1 cellular context compared by ENCODE assay signal in the genomic region with DNA sequence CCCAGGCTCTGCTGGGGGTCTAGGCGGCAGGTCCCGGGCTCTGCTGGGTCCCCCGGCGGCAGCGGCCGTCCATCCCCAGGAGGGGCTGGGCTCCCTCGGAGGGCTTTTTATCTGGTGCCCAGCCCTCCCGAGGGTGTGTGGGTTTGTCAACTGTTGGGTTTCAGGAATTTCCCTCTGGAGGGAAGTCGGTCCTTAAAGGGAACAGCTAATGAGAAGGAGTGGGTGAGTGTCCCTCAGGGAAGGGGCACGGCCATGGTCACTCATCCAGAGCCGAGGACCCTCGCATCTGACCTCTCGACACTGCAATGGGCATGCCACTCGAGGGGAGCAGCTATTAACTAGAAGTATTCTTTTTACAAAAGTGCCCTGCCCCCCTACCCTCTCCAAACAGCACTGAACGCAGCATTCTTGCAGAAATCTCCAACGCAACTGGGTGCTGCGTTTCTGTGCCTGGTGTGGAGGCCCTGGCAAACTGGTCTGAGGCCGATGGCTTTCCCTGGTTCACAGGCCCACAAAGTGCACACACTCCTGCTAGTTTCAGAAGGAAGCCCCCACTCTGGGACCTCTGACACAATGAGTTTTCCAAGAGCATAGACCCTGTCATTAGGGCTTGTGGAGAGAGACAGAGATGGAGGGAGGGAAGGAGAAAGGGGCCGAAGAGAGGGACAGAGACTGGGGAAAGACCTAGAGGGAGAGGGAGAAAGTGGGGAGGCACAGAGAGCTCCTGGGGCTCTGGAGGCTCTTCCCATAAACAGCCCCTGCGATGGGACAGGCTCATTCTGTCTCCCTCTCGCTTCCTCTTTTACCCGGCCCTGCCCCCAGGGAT.
TF ChIP-seq lines count a peak whose summit lies in the region.

No MANE protein-coding gene starts in this region.

TF ChIP-seq in GM23338, 12 proteins besides CTCF, POLR2A, EP300 and RAD21 (continued from another document):
- TF ChIP-seq, protein P1, sequence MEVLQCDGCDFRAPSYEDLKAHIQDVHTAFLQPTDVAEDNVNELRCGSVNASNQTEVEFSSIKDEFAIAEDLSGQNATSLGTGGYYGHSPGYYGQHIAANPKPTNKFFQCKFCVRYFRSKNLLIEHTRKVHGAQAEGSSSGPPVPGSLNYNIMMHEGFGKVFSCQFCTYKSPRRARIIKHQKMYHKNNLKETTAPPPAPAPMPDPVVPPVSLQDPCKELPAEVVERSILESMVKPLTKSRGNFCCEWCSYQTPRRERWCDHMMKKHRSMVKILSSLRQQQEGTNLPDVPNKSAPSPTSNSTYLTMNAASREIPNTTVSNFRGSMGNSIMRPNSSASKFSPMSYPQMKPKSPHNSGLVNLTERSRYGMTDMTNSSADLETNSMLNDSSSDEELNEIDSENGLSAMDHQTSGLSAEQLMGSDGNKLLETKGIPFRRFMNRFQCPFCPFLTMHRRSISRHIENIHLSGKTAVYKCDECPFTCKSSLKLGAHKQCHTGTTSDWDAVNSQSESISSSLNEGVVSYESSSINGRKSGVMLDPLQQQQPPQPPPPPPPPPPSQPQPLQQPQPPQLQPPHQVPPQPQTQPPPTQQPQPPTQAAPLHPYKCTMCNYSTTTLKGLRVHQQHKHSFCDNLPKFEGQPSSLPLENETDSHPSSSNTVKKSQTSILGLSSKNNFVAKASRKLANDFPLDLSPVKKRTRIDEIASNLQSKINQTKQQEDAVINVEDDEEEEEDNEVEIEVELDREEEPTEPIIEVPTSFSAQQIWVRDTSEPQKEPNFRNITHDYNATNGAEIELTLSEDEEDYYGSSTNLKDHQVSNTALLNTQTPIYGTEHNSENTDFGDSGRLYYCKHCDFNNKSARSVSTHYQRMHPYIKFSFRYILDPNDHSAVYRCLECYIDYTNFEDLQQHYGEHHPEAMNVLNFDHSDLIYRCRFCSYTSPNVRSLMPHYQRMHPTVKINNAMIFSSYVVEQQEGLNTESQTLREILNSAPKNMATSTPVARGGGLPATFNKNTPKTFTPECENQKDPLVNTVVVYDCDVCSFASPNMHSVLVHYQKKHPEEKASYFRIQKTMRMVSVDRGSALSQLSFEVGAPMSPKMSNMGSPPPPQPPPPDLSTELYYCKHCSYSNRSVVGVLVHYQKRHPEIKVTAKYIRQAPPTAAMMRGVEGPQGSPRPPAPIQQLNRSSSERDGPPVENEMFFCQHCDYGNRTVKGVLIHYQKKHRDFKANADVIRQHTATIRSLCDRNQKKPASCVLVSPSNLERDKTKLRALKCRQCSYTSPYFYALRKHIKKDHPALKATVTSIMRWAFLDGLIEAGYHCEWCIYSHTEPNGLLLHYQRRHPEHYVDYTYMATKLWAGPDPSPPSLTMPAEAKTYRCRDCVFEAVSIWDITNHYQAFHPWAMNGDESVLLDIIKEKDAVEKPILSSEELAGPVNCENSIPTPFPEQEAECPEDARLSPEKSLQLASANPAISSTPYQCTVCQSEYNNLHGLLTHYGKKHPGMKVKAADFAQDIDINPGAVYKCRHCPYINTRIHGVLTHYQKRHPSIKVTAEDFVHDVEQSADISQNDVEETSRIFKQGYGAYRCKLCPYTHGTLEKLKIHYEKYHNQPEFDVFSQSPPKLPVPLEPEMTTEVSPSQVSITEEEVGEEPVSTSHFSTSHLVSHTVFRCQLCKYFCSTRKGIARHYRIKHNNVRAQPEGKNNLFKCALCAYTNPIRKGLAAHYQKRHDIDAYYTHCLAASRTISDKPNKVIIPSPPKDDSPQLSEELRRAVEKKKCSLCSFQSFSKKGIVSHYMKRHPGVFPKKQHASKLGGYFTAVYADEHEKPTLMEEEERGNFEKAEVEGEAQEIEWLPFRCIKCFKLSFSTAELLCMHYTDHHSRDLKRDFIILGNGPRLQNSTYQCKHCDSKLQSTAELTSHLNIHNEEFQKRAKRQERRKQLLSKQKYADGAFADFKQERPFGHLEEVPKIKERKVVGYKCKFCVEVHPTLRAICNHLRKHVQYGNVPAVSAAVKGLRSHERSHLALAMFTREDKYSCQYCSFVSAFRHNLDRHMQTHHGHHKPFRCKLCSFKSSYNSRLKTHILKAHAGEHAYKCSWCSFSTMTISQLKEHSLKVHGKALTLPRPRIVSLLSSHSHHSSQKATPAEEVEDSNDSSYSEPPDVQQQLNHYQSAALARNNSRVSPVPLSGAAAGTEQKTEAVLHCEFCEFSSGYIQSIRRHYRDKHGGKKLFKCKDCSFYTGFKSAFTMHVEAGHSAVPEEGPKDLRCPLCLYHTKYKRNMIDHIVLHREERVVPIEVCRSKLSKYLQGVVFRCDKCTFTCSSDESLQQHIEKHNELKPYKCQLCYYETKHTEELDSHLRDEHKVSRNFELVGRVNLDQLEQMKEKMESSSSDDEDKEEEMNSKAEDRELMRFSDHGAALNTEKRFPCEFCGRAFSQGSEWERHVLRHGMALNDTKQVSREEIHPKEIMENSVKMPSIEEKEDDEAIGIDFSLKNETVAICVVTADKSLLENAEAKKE (CRISPR knock-in tag; IDR thresholded peaks at IDR 0.05): no peak
- TF ChIP-seq POLR2AphosphoS5 (IDR thresholded peaks at IDR 0.05; ENCODE audit: low read depth) (no peak), CREB1 (CRISPR knock-in tag; IDR thresholded peaks at IDR 0.05; ENCODE audit: low read depth) (no peak), ZNF331 (CRISPR knock-in tag; IDR thresholded peaks at IDR 0.05; ENCODE audit: low read depth) (no peak), EZH2phosphoT487 (IDR thresholded peaks at IDR 0.05; ENCODE audit: unreplicated experiment) (no peak)
- TF ChIP-seq, protein P2, sequence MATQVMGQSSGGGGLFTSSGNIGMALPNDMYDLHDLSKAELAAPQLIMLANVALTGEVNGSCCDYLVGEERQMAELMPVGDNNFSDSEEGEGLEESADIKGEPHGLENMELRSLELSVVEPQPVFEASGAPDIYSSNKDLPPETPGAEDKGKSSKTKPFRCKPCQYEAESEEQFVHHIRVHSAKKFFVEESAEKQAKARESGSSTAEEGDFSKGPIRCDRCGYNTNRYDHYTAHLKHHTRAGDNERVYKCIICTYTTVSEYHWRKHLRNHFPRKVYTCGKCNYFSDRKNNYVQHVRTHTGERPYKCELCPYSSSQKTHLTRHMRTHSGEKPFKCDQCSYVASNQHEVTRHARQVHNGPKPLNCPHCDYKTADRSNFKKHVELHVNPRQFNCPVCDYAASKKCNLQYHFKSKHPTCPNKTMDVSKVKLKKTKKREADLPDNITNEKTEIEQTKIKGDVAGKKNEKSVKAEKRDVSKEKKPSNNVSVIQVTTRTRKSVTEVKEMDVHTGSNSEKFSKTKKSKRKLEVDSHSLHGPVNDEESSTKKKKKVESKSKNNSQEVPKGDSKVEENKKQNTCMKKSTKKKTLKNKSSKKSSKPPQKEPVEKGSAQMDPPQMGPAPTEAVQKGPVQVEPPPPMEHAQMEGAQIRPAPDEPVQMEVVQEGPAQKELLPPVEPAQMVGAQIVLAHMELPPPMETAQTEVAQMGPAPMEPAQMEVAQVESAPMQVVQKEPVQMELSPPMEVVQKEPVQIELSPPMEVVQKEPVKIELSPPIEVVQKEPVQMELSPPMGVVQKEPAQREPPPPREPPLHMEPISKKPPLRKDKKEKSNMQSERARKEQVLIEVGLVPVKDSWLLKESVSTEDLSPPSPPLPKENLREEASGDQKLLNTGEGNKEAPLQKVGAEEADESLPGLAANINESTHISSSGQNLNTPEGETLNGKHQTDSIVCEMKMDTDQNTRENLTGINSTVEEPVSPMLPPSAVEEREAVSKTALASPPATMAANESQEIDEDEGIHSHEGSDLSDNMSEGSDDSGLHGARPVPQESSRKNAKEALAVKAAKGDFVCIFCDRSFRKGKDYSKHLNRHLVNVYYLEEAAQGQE (IDR thresholded peaks at IDR 0.05; ENCODE audit: unreplicated experiment): no peak
